ENCODE assay signal across 8 cellular contexts in the genomic region with DNA sequence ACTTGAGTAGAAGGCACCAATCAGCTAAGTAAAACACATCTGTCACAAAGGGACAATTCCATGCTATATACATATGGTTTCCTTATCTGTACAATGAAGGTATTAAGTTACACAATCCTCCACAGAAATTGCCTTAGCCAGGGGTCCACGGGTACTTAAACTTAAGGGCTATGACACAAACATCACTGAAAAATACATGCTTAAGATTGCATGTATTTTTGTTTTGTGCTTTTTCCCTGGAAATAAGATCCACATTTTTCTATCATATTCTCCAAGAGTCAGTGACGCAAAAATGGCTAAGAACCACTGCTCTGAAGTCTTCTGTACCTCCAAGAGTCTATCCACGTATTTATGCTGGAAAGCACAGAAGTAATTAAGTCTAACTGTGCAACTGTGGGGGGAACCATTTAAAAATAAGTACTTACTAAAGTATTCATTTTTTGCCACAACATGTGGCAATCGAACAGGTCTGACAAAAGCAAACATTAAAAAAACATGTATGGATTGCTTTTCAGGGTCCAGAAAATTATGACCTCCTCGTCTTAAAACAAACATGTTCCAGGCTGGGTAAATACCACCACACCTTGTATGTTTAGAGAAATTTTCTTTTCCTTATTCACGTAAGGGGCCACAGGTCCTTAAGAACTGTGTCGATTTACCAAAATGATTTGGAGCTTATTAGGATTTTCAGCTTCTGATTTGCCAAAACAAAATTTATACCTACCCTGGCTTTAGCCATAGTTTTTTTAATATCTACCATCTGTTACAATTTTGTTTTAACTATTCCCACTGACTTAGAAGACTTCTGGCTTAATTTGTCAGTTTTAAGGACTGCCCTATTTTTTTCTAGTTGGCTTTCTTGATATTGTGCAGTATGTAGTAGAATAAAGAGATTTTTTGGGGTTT. TPM values are rescaled to one million over a fixed set of nuclear protein-coding genes. Genes with fewer than 3 reads are reported as not detected.
DNase-seq lines count a peak whose midpoint lies in the region; ATAC-seq and TF ChIP-seq lines count a peak whose summit lies in the region.

No MANE protein-coding gene starts in this region.

- H4K20me1 ChIP-seq in GM23338 (replicated peaks; ENCODE audit: insufficient read depth), result peaks cover 57% of the 10 kb centered on the region

- H3K4me1 Mint-ChIP-seq in GM23338, result peaks cover 50% of the 10 kb centered on the region

- peaks cover 79% of the 10 kb centered on the region for H3K79me2 ChIP-seq in GM23338 (replicated peaks; ENCODE audit: insufficient read depth)

- H3K9me3 ChIP-seq in skeletal muscle satellite cell (replicated peaks; ENCODE audit: low read length), result no peaks in the 10 kb centered on the region

- H3K27me3 Mint-ChIP-seq in GM23338 (ENCODE audit: insufficient read depth, low read depth, poor library complexity), result peaks cover 27% of the 10 kb centered on the region

- H3K36me3 Mint-ChIP-seq in GM23338 (ENCODE audit: low read depth), result peaks cover 77% of the 10 kb centered on the region

- H3K9me3 Mint-ChIP-seq in GM23338, result peaks cover 9% of the 10 kb centered on the region; the same call in 2 of the 3 replicates

- peak overlapping the region; percentile 82 for H3K27ac ChIP-seq in GM23338 (ENCODE audit: low read depth)

- no peak overlapping the region for H3K27ac Mint-ChIP-seq in GM23338

- H2AFZ ChIP-seq in GM23338, result no peak overlapping the region

- H3K4me1 ChIP-seq in GM23338 (ENCODE audit: insufficient read depth) (peaks cover 34% of the 10 kb centered on the region), skeletal muscle satellite cell (ENCODE audit: control insufficient read depth, insufficient read depth, low read length) (peaks cover 48% of the 10 kb centered on the region)

- H3K9me2 ChIP-seq in GM23338 (ENCODE audit: insufficient read depth), result no peaks in the 10 kb centered on the region

- H3K36me3 ChIP-seq in GM23338 (ENCODE audit: insufficient read depth) (peaks cover 64% of the 10 kb centered on the region), skeletal muscle satellite cell (ENCODE audit: insufficient read depth, low read length) (peaks cover 72% of the 10 kb centered on the region), H7 (replicated peaks; ENCODE audit: control insufficient read depth, insufficient read depth, low read length) (peaks cover 53% of the 10 kb centered on the region)

- no peak for DNase-seq in GM23338 (ENCODE audit: low spot score)
- DNase-seq in foreskin fibroblast, result no peak
- DNase-seq in NCI-H1417 treated with DMSO at 0.1 percent for 48 hours (lab: John Stamatoyannopoulos, UW), result no peak
- DNase-seq in H7, result no peak
- DNase-seq in cerebellar cortex (ENCODE audit: low spot score), result no peak
- no peak for DNase-seq in 8988T

- ATAC-seq in GM23338, result no peak

- peak overlapping the region; percentile 91 for H3K4me2 ChIP-seq in GM23338
- peak overlapping the region; percentile 83 for H3K4me2 ChIP-seq in skeletal muscle satellite cell (ENCODE audit: low read length)

- H3F3A ChIP-seq in GM23338 (replicated peaks; ENCODE audit: low read depth), result peaks cover 73% of the 10 kb centered on the region

- H3K4me3 Mint-ChIP-seq in GM23338, result peak overlapping the region; percentile 96

- no peak for TF ChIP-seq CTCF in GM23338 (conservative IDR thresholded peaks at IDR 0.05; ENCODE audit: low read depth in 2 of 2)
- TF ChIP-seq CTCF in WI38 (IDR thresholded peaks at IDR 0.05; ENCODE audit: low read depth, low read length), result no peak
- TF ChIP-seq CTCF in foreskin fibroblast (IDR thresholded peaks at IDR 0.05; ENCODE audit: low read depth, low read length), result no peak

- H3K4me3 ChIP-seq in GM23338 (peak overlapping the region; percentile 83), WI38 (ENCODE audit: low read depth, low read length) (peak overlapping the region; percentile 97), foreskin fibroblast (ENCODE audit: low read depth in 1 of 2, low read length in 2 of 2) (peak overlapping the region; percentile 84 to 95), skeletal muscle satellite cell (ENCODE audit: low read length) (peak overlapping the region; percentile 94), H7 (ENCODE audit: insufficient read depth, low read depth, low read length) (no peak overlapping the region)

- peak overlapping the region; percentile 97 for H3K9ac ChIP-seq in skeletal muscle satellite cell (ENCODE audit: low read depth, low read length)

- H3K27me3 ChIP-seq in GM23338 (ENCODE audit: insufficient read depth), result no peaks in the 10 kb centered on the region
- H3K27me3 ChIP-seq in skeletal muscle satellite cell (ENCODE audit: control insufficient read depth, insufficient read depth, low read length), result no peaks in the 10 kb centered on the region
- H3K27me3 ChIP-seq in H7 (ENCODE audit: control insufficient read depth, insufficient read depth, low read length), result no peaks in the 10 kb centered on the region

TF ChIP-seq in GM23338, 12 proteins besides CTCF, POLR2A, EP300 and RAD21 (continues in another document):
- TF ChIP-seq, protein P1, sequence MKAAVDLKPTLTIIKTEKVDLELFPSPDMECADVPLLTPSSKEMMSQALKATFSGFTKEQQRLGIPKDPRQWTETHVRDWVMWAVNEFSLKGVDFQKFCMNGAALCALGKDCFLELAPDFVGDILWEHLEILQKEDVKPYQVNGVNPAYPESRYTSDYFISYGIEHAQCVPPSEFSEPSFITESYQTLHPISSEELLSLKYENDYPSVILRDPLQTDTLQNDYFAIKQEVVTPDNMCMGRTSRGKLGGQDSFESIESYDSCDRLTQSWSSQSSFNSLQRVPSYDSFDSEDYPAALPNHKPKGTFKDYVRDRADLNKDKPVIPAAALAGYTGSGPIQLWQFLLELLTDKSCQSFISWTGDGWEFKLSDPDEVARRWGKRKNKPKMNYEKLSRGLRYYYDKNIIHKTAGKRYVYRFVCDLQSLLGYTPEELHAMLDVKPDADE (IDR thresholded peaks at IDR 0.05), result no peak
- TF ChIP-seq POLR2AphosphoS5 (IDR thresholded peaks at IDR 0.05; ENCODE audit: low read depth) (no peak), JUNB (IDR thresholded peaks at IDR 0.05; ENCODE audit: unreplicated experiment) (no peak), ZNF331 (CRISPR knock-in tag; IDR thresholded peaks at IDR 0.05; ENCODE audit: low read depth) (no peak), EZH2phosphoT487 (IDR thresholded peaks at IDR 0.05; ENCODE audit: unreplicated experiment) (no peak)
- TF ChIP-seq, protein P2, sequence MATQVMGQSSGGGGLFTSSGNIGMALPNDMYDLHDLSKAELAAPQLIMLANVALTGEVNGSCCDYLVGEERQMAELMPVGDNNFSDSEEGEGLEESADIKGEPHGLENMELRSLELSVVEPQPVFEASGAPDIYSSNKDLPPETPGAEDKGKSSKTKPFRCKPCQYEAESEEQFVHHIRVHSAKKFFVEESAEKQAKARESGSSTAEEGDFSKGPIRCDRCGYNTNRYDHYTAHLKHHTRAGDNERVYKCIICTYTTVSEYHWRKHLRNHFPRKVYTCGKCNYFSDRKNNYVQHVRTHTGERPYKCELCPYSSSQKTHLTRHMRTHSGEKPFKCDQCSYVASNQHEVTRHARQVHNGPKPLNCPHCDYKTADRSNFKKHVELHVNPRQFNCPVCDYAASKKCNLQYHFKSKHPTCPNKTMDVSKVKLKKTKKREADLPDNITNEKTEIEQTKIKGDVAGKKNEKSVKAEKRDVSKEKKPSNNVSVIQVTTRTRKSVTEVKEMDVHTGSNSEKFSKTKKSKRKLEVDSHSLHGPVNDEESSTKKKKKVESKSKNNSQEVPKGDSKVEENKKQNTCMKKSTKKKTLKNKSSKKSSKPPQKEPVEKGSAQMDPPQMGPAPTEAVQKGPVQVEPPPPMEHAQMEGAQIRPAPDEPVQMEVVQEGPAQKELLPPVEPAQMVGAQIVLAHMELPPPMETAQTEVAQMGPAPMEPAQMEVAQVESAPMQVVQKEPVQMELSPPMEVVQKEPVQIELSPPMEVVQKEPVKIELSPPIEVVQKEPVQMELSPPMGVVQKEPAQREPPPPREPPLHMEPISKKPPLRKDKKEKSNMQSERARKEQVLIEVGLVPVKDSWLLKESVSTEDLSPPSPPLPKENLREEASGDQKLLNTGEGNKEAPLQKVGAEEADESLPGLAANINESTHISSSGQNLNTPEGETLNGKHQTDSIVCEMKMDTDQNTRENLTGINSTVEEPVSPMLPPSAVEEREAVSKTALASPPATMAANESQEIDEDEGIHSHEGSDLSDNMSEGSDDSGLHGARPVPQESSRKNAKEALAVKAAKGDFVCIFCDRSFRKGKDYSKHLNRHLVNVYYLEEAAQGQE (IDR thresholded peaks at IDR 0.05; ENCODE audit: unreplicated experiment), result no peak

RNA-seq across cellular contexts. Expression of gene SLC38A2, which starts 2.8 kb away (rescaled TPM):
- 665 and 718 TPM in 2 replicates for total RNA-seq in GM23338 (2014; rRNA removed; shearing (Covaris generic))
- 168 and 181 TPM in 2 replicates for polyA plus RNA-seq in GM23338 (2016; fragmentation: Nextera tagmentation; extraction: Ambion mirVana)
- 329 and 451 TPM in 2 replicates for total RNA-seq in skeletal muscle satellite cell (2012; rRNA removed)
- 166 and 211 TPM in 2 replicates for total RNA-seq in H7 (2014; rRNA removed; shearing (Covaris generic))
